In the genomic region with DNA sequence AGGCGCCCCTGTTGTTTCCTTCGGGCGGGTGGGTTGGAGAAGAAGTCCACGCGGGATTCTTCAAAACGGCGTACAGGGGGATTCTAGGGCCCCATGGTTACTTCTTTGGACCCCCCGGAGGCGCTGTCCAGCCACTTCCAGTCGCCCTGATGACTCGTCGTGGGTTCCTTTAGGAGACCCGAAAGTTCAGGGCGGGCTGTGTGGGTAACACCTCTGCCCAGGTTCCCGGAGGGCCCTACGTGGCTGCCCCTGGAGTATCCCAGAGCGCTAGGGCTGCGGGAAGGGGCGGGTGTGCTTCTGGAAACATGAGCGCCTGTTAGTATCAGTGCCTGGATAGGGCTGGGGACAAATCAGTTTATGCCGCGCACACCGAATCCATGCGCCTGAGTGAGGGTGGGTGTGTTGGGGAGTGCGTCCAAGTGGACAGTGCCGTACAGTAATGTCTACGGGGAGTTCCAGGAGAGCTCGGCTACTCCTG, we compare ENCODE assay signal across 6 cellular contexts. TPM values are rescaled to one million over a fixed set of nuclear protein-coding genes. Genes with fewer than 3 reads are reported as not detected.
DNase-seq lines count a peak whose midpoint lies in the region; ATAC-seq and TF ChIP-seq lines count a peak whose summit lies in the region.

No MANE protein-coding gene starts in this region.

- no TSS peak for BruUV-seq in OCI-LY7 (replicated peaks; lab: Mats Ljungman, UMichigan)

- 23% methylated on average over 24 of the region's 28 CpGs for WGBS in smooth muscle cell (ENCODE audit: low lambda C conversion rate)

- no peaks in the 10 kb centered on the region for H3K4me1 ChIP-seq in ES-I3 (ENCODE audit: insufficient read depth, low read length)
- H3K4me1 ChIP-seq in OCI-LY7 (ENCODE audit: insufficient read depth, low read length, poor library complexity, severe bottlenecking), result peaks cover 39% of the 10 kb centered on the region
- no peaks in the 10 kb centered on the region for H3K4me1 ChIP-seq in endocrine pancreas (ENCODE audit: control insufficient read depth, insufficient read depth, low read length)
- H3K4me1 ChIP-seq in smooth muscle cell (ENCODE audit: low read depth), result peaks cover 20% of the 10 kb centered on the region

- no peaks in the 10 kb centered on the region for H3K27me3 ChIP-seq in endocrine pancreas (ENCODE audit: control insufficient read depth, insufficient read depth, low read length)
- peaks cover 38% of the 10 kb centered on the region for H3K27me3 ChIP-seq in smooth muscle cell (ENCODE audit: low read depth)

- CTCF ChIA-PET in OCI-LY7 (lab: Charles Lee; ENCODE audit: unreplicated experiment), result interaction anchor here (0.6 to 2.0 kb wide), 6 partner anchors 10 to 191 kb away, joined by 3 to 9 read pairs (median 3); no protein-coding TSS in a partner anchor

- H2AFZ ChIP-seq in OCI-LY7 (ENCODE audit: low read length) (peak overlapping the region; percentile 1; the same call in 1 of the 2 replicates), smooth muscle cell (ENCODE audit: low read depth) (no peak overlapping the region)

- no peak for TF ChIP-seq POLR2A in GM18505 (IDR thresholded peaks at IDR 0.05; ENCODE audit: borderline replicate concordance, extremely low read depth, insufficient read depth, insufficient read length)

- no peaks in the 10 kb centered on the region for H3K9me2 ChIP-seq in OCI-LY7 (ENCODE audit: insufficient read depth, low read length)

- no peaks in the 10 kb centered on the region for H3K79me2 ChIP-seq in OCI-LY7 (ENCODE audit: insufficient read depth, low read depth, low read length)
- H3K79me2 ChIP-seq in smooth muscle cell (ENCODE audit: low read depth), result peaks cover 4% of the 10 kb centered on the region

- intact Hi-C loops in OCI-LY7 (cut with micrococcal nuclease; ENCODE audit: unreplicated experiment), result loop anchor here (5.0 kb wide), 1 partner anchor 283 kb away; the partner anchor contains the start of genes SGSM2 and TSR1

- no peak for DNase-seq in OCI-LY7 (ENCODE audit: low spot score)
- DNase-seq in smooth muscle cell (lab: John Stamatoyannopoulos, UW; ENCODE audit: unreplicated experiment), result no peak

- H3K9me3 ChIP-seq in ES-I3 (ENCODE audit: control insufficient read depth, insufficient read depth, low read length) (no peaks in the 10 kb centered on the region), OCI-LY7 (ENCODE audit: low read length) (no peaks in the 10 kb centered on the region), endocrine pancreas (ENCODE audit: control insufficient read depth, low read length) (no peaks in the 10 kb centered on the region), smooth muscle cell (replicated peaks; ENCODE audit: low read depth) (no peaks in the 10 kb centered on the region)

- TF ChIP-seq CTCF in OCI-LY7 (conservative IDR thresholded peaks at IDR 0.05; ENCODE audit: low read length) (no peak), smooth muscle cell (IDR thresholded peaks at IDR 0.05; ENCODE audit: borderline replicate concordance, insufficient read depth, poor library complexity, severe bottlenecking) (no peak)

- peak overlapping the region; percentile 68 for H3K4me3 ChIP-seq in OCI-LY7 (ENCODE audit: low read depth, low read length, poor library complexity, severe bottlenecking)
- peak overlapping the region; percentile 41 for H3K4me3 ChIP-seq in endocrine pancreas (ENCODE audit: control insufficient read depth, insufficient read depth, low read length)
- peak overlapping the region; percentile 59 for H3K4me3 ChIP-seq in smooth muscle cell

- peaks cover 6% of the 10 kb centered on the region for H3F3A ChIP-seq in smooth muscle cell (ENCODE audit: low read depth)

- H3K4me2 ChIP-seq in OCI-LY7 (ENCODE audit: low read length), result peak overlapping the region; percentile 80
- peak overlapping the region; percentile 93 for H3K4me2 ChIP-seq in smooth muscle cell

- H4K20me1 ChIP-seq in OCI-LY7 (ENCODE audit: insufficient read depth, low read length), result no peaks in the 10 kb centered on the region
- peaks cover 25% of the 10 kb centered on the region for H4K20me1 ChIP-seq in smooth muscle cell (ENCODE audit: low read depth)

- H3K36me3 ChIP-seq in ES-I3 (ENCODE audit: insufficient read depth, low read length) (no peaks in the 10 kb centered on the region), OCI-LY7 (ENCODE audit: insufficient read depth, low read length) (no peaks in the 10 kb centered on the region), endocrine pancreas (ENCODE audit: control insufficient read depth, insufficient read depth, low read length) (no peaks in the 10 kb centered on the region), smooth muscle cell (ENCODE audit: low read depth) (no peaks in the 10 kb centered on the region)

- H3K9ac ChIP-seq in ES-I3 (ENCODE audit: low read depth, low read length) (peak overlapping the region; percentile 66; the same call in 1 of the 2 replicates), endocrine pancreas (ENCODE audit: control insufficient read depth, insufficient read depth, low read length) (peak overlapping the region; percentile 76), smooth muscle cell (ENCODE audit: low read depth) (peak overlapping the region; percentile 24)

- POLR2A ChIA-PET in OCI-LY7 (lab: Charles Lee), result no interaction called here

- ATAC-seq in HG03354 (IDR thresholded peaks at IDR 0.05; ENCODE audit: poor library complexity, severe bottlenecking, unreplicated experiment) (no peak), GM18505 (IDR thresholded peaks at IDR 0.05; ENCODE audit: unreplicated experiment) (no peak)

- no peak overlapping the region for H3K27ac ChIP-seq in OCI-LY7 (ENCODE audit: low read depth, low read length, poor library complexity, severe bottlenecking)
- no peak overlapping the region for H3K27ac ChIP-seq in smooth muscle cell (ENCODE audit: low read depth)

RNA-seq across cellular contexts. Expression of gene HIC1, which starts 0.6 kb away (rescaled TPM):
- 0.19 TPM in 1 of 2 replicates, not detected in the other for total RNA-seq in OCI-LY7 (2014; rRNA removed; shearing (Covaris generic))
- total RNA-seq in OCI-LY7 (2022), result 0.32 TPM in 1 of 2 replicates, not detected in the other
- total RNA-seq in smooth muscle cell, result 2.6 and 2.9 TPM in 2 replicates
- 3.5 and 5.2 TPM in 2 replicates for polyA plus RNA-seq in smooth muscle cell

RNA-seq across cellular contexts. Expression of gene OVCA2, which starts 12.5 kb away (rescaled TPM):
- total RNA-seq in OCI-LY7 (2014; rRNA removed; shearing (Covaris generic)), result 18.8 and 24.0 TPM in 2 replicates
- total RNA-seq in OCI-LY7 (2022), result 18.2 and 21.9 TPM in 2 replicates
- 42.6 and 46.7 TPM in 2 replicates for total RNA-seq in smooth muscle cell
- polyA plus RNA-seq in smooth muscle cell, result 47.6 and 59.5 TPM in 2 replicates

RNA-seq across cellular contexts. Expression of gene DPH1, which starts 24.3 kb away (rescaled TPM):
- 26.5 and 30.4 TPM in 2 replicates for total RNA-seq in OCI-LY7 (2014; rRNA removed; shearing (Covaris generic))
- total RNA-seq in OCI-LY7 (2022) (35.1 and 42.6 TPM in 2 replicates), smooth muscle cell (15.9 and 18.1 TPM in 2 replicates)
- 33.6 and 46.6 TPM in 2 replicates for polyA plus RNA-seq in smooth muscle cell

RNA-seq across cellular contexts. Expression of gene RTN4RL1, which starts 29.2 kb away (rescaled TPM):
- not detected in 2 replicates for total RNA-seq in OCI-LY7 (2014; rRNA removed; shearing (Covaris generic))
- total RNA-seq in OCI-LY7 (2022) (not detected in 2 replicates), smooth muscle cell (not detected in 2 replicates)
- not detected in 2 replicates for polyA plus RNA-seq in smooth muscle cell

Comparison
In these comparisons a context has a peak if more than half of its experiments do, and no peak if none do; other contexts are left out.
1. H3K9ac ChIP-seq: peak in every context shown above with its lines; median percentile 76 in endocrine pancreas; 66 in ES-I3; 24 in smooth muscle cell.